In genomic region chr2:209097168-209097567, GRCh38 we compare ENCODE assay signal across 3 cellular contexts.
TF ChIP-seq lines count a peak whose summit lies in the region.

No MANE protein-coding gene starts in this region.

TF ChIP-seq in GM23338, 12 proteins besides CTCF, POLR2A, EP300 and RAD21 (continues in another document):
- TF ChIP-seq EZH2phosphoT487 (IDR thresholded peaks at IDR 0.05; ENCODE audit: unreplicated experiment) (no peak), CREB1 (CRISPR knock-in tag; IDR thresholded peaks at IDR 0.05; ENCODE audit: low read depth) (no peak), JUNB (IDR thresholded peaks at IDR 0.05; ENCODE audit: unreplicated experiment) (no peak), ZNF331 (CRISPR knock-in tag; IDR thresholded peaks at IDR 0.05; ENCODE audit: low read depth) (no peak), STAT1 (IDR thresholded peaks at IDR 0.05; ENCODE audit: unreplicated experiment) (no peak), POLR2AphosphoS5 (IDR thresholded peaks at IDR 0.05; ENCODE audit: low read depth) (no peak), NANOG (IDR thresholded peaks at IDR 0.05; ENCODE audit: borderline replicate concordance) (no peak), ZNF114 (CRISPR knock-in tag; IDR thresholded peaks at IDR 0.05) (no peak)
- TF ChIP-seq, protein P1, sequence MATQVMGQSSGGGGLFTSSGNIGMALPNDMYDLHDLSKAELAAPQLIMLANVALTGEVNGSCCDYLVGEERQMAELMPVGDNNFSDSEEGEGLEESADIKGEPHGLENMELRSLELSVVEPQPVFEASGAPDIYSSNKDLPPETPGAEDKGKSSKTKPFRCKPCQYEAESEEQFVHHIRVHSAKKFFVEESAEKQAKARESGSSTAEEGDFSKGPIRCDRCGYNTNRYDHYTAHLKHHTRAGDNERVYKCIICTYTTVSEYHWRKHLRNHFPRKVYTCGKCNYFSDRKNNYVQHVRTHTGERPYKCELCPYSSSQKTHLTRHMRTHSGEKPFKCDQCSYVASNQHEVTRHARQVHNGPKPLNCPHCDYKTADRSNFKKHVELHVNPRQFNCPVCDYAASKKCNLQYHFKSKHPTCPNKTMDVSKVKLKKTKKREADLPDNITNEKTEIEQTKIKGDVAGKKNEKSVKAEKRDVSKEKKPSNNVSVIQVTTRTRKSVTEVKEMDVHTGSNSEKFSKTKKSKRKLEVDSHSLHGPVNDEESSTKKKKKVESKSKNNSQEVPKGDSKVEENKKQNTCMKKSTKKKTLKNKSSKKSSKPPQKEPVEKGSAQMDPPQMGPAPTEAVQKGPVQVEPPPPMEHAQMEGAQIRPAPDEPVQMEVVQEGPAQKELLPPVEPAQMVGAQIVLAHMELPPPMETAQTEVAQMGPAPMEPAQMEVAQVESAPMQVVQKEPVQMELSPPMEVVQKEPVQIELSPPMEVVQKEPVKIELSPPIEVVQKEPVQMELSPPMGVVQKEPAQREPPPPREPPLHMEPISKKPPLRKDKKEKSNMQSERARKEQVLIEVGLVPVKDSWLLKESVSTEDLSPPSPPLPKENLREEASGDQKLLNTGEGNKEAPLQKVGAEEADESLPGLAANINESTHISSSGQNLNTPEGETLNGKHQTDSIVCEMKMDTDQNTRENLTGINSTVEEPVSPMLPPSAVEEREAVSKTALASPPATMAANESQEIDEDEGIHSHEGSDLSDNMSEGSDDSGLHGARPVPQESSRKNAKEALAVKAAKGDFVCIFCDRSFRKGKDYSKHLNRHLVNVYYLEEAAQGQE (IDR thresholded peaks at IDR 0.05; ENCODE audit: unreplicated experiment): no peak

TF ChIP-seq in H1, 55 proteins besides CTCF, POLR2A, EP300 and RAD21:
- TF ChIP-seq CHD1 (IDR thresholded peaks at IDR 0.05; ENCODE audit: low read depth, low read length) (no peak), ATF3 (IDR thresholded peaks at IDR 0.05; ENCODE audit: insufficient read depth, low read depth, low read length) (no peak), SP4 (IDR thresholded peaks at IDR 0.05; ENCODE audit: low read length) (no peak), KDM1A (IDR thresholded peaks at IDR 0.05; ENCODE audit: borderline replicate concordance, low read length) (no peak)

TF ChIP-seq in SK-N-SH, 30 proteins besides CTCF, POLR2A, EP300 and RAD21:
- TF ChIP-seq SMC3 (IDR thresholded peaks at IDR 0.05; ENCODE audit: low read depth, low read length) (no peak), ZBTB33 (IDR thresholded peaks at IDR 0.05; ENCODE audit: borderline replicate concordance, low read depth) (no peak), RCOR1 (IDR thresholded peaks at IDR 0.05; ENCODE audit: low read length) (no peak), USF2 (IDR thresholded peaks at IDR 0.05; ENCODE audit: borderline replicate concordance, low read depth, low read length) (no peak), CHD2 (IDR thresholded peaks at IDR 0.05; ENCODE audit: low read length, partially characterized antibody) (no peak), ELF1 (IDR thresholded peaks at IDR 0.05) (no peak), IRF3 (IDR thresholded peaks at IDR 0.05; ENCODE audit: low read depth, low read length) (no peak), FOXJ3 (CRISPR knock-in tag; IDR thresholded peaks at IDR 0.05) (no peak), SIN3A (IDR thresholded peaks at IDR 0.05; ENCODE audit: borderline replicate concordance, low read depth, low read length) (no peak), MXI1 (IDR thresholded peaks at IDR 0.05; ENCODE audit: low read depth, low read length) (no peak), GABPA (IDR thresholded peaks at IDR 0.05; ENCODE audit: low read depth) (no peak)
- TF ChIP-seq, protein P2, sequence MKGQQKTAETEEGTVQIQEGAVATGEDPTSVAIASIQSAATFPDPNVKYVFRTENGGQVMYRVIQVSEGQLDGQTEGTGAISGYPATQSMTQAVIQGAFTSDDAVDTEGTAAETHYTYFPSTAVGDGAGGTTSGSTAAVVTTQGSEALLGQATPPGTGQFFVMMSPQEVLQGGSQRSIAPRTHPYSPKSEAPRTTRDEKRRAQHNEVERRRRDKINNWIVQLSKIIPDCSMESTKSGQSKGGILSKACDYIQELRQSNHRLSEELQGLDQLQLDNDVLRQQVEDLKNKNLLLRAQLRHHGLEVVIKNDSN (IDR thresholded peaks at IDR 0.05; ENCODE audit: borderline replicate concordance, low read depth): no peak
